In the genomic region with DNA sequence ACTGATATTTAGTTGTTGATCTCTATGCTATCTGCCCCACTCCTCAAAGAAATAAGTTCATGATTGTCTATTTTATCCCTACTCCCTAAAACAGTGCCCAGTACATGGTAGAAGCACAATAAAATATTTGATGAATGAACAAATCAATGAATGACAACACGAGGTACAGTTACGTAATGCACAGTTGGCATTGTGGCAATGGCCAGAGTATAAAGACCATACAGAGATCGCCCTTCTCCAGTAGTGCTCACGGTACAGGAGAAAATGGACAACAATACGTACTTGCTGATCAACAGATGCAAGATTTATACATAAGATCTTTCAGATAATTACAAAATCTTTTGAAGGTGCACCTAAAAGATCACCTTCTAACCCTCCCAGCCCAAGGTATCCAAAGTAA, we compare ENCODE assay signal across 37 cellular contexts.
"Had no signal": no experiment of that assay in that cellular context is flagged by ENCODE, and none has a peak within 500 bp of the region (broad histone marks: within the 10 kb centered on the region; RNA-seq: fewer than 3 reads in every experiment).

No MANE protein-coding gene starts in this region.

- H3K36me3 Mint-ChIP-seq: brain, WTC11 had no signal

- H3K27me3 ChIP-seq: ascending aorta, cardiac muscle cell had no signal

- H3K27ac ChIP-seq: ascending aorta, cardiac muscle cell, WERI-Rb-1 had no signal

- H3K36me3 ChIP-seq: ascending aorta, cardiac muscle cell, WERI-Rb-1 had no signal

- H3K4me3 ChIP-seq: ascending aorta, cardiac muscle cell had no signal

- H3K27me3 Mint-ChIP-seq: activated CD4-positive, alpha-beta memory T cell treated with anti-CD3 and anti-CD28 coated beads, Interleukin-2, amount 10 ng/mL, durations not matched to agents 7 days and 5 days; activated CD4-positive, alpha-beta T cell treated with anti-CD3 and anti-CD28 coated beads for 36 hours; activated CD4-positive, alpha-beta T cell treated with anti-CD3 and anti-CD28 coated beads, Interleukin-2, amount 10 ng/mL, durations not matched to agents 7 days and 5 days; activated CD8-positive, alpha-beta memory T cell treated with anti-CD3 and anti-CD28 coated beads, Interleukin-2, amount 10 ng/mL, durations not matched to agents 7 days and 5 days; activated naive CD4-positive, alpha-beta T cell treated with anti-CD3 and anti-CD28 coated beads, Interleukin-2, amount 10 ng/mL, durations not matched to agents 7 days and 5 days; activated naive CD8-positive, alpha-beta T cell; activated naive CD8-positive, alpha-beta T cell treated with anti-CD3 and anti-CD28 coated beads, Interleukin-2, amount 10 ng/mL, durations not matched to agents 7 days and 5 days; activated naive CD8-positive, alpha-beta T cell treated with anti-CD3 and anti-CD28 coated beads, Interleukin-2, amount 50 U/mL, for 24 hours; activated T-cell treated with anti-CD3 and anti-CD28 coated beads, Interleukin-2, amount 50 U/mL, for 24 hours; brain; central memory CD8-positive, alpha-beta T cell; T-cell had no signal

- H3K4me3 Mint-ChIP-seq: activated CD4-positive, alpha-beta memory T cell treated with anti-CD3 and anti-CD28 coated beads, Interleukin-2, amount 10 ng/mL, durations not matched to agents 7 days and 5 days; activated CD4-positive, alpha-beta T cell treated with anti-CD3 and anti-CD28 coated beads for 36 hours; activated CD4-positive, alpha-beta T cell treated with anti-CD3 and anti-CD28 coated beads, Interleukin-2, amount 10 ng/mL, durations not matched to agents 7 days and 5 days; activated CD8-positive, alpha-beta memory T cell treated with anti-CD3 and anti-CD28 coated beads, Interleukin-2, amount 10 ng/mL, durations not matched to agents 7 days and 5 days; activated CD8-positive, alpha-beta T cell treated with anti-CD3 and anti-CD28 coated beads, Interleukin-2, amount 10 ng/mL, durations not matched to agents 7 days and 5 days; activated naive CD4-positive, alpha-beta T cell treated with anti-CD3 and anti-CD28 coated beads, Interleukin-2, amount 10 ng/mL, durations not matched to agents 7 days and 5 days; activated naive CD8-positive, alpha-beta T cell; activated naive CD8-positive, alpha-beta T cell treated with anti-CD3 and anti-CD28 coated beads, Interleukin-2, amount 10 ng/mL, durations not matched to agents 7 days and 5 days; activated naive CD8-positive, alpha-beta T cell treated with anti-CD3 and anti-CD28 coated beads, Interleukin-2, amount 50 U/mL, for 24 hours; activated T-cell treated with anti-CD3 and anti-CD28 coated beads, Interleukin-2, amount 50 U/mL, for 24 hours; brain; central memory CD8-positive, alpha-beta T cell; T-cell; T-helper 2 cell treated with Interferon-gamma antibody and Interleukin-4, amounts not matched to agents 5 μg/mL and 100 μg/mL, for 36 hours; WTC11 had no signal

- H3K9me3 ChIP-seq: ascending aorta had no signal

- DNase-seq: activated CD4-positive, alpha-beta memory T cell treated with anti-CD3 and anti-CD28 coated beads, Interleukin-2, amount 10 ng/mL, durations not matched to agents 7 days and 5 days; activated CD4-positive, alpha-beta T cell treated with anti-CD3 and anti-CD28 coated beads for 1 hour; activated CD4-positive, alpha-beta T cell treated with anti-CD3 and anti-CD28 coated beads for 36 hours; activated CD4-positive, alpha-beta T cell treated with anti-CD3 and anti-CD28 coated beads for 48 hours; activated CD4-positive, alpha-beta T cell treated with anti-CD3 and anti-CD28 coated beads, Interleukin-2, amount 10 ng/mL, durations not matched to agents 7 days and 5 days; activated CD4-positive, alpha-beta T cell treated with anti-CD3 and anti-CD28 coated beads, Interleukin-2, amount 50 U/mL, for 48 hours; activated CD4-positive, CD25-positive, alpha-beta regulatory T cell; activated CD8-positive, alpha-beta memory T cell treated with anti-CD3 and anti-CD28 coated beads for 24 hours; activated CD8-positive, alpha-beta memory T cell treated with anti-CD3 and anti-CD28 coated beads, Interleukin-2, amount 10 ng/mL, durations not matched to agents 7 days and 5 days; activated CD8-positive, alpha-beta memory T cell treated with anti-CD3 and anti-CD28 coated beads, Interleukin-2, amount 50 U/mL, for 48 hours; activated CD8-positive, alpha-beta T cell treated with anti-CD3 and anti-CD28 coated beads, Interleukin-2, amount 10 ng/mL, durations not matched to agents 7 days and 5 days; activated effector memory CD4-positive, alpha-beta T cell treated with Interleukin-2 at 50 U/mL for 16 hours; activated gamma-delta T cell; activated naive CD4-positive, alpha-beta T cell treated with anti-CD3 and anti-CD28 coated beads, Interleukin-2, amount 10 ng/mL, durations not matched to agents 7 days and 5 days; activated naive CD4-positive, alpha-beta T cell treated with Interleukin-2 at 50 U/mL for 16 hours; activated naive CD8-positive, alpha-beta T cell treated with anti-CD3 and anti-CD28 coated beads, Interleukin-2, amount 10 ng/mL, durations not matched to agents 7 days and 5 days; activated naive CD8-positive, alpha-beta T cell treated with anti-CD3 and anti-CD28 coated beads, Interleukin-2, amount 50 U/mL, for 24 hours; activated T-cell treated with anti-CD3 and anti-CD28 coated beads, Interleukin-2, amount 50 U/mL, for 24 hours; activated T-cell treated with anti-CD3 and anti-CD28 coated beads, Interleukin-2, amount 50 U/mL, for 48 hours; amygdala; anterior cingulate cortex; caudate nucleus; cerebellar nuclear complex; T-cell; T-helper 2 cell; T-helper 9 cell; WERI-Rb-1 had no signal

- H3K27ac Mint-ChIP-seq: activated CD4-positive, alpha-beta memory T cell treated with anti-CD3 and anti-CD28 coated beads, Interleukin-2, amount 10 ng/mL, durations not matched to agents 7 days and 5 days; activated CD4-positive, alpha-beta T cell treated with anti-CD3 and anti-CD28 coated beads for 36 hours; activated CD4-positive, alpha-beta T cell treated with anti-CD3 and anti-CD28 coated beads, Interleukin-2, amount 10 ng/mL, durations not matched to agents 7 days and 5 days; activated CD8-positive, alpha-beta memory T cell treated with anti-CD3 and anti-CD28 coated beads, Interleukin-2, amount 10 ng/mL, durations not matched to agents 7 days and 5 days; activated CD8-positive, alpha-beta T cell treated with anti-CD3 and anti-CD28 coated beads, Interleukin-2, amount 10 ng/mL, durations not matched to agents 7 days and 5 days; activated naive CD4-positive, alpha-beta T cell treated with anti-CD3 and anti-CD28 coated beads, Interleukin-2, amount 10 ng/mL, durations not matched to agents 7 days and 5 days; activated naive CD8-positive, alpha-beta T cell; activated naive CD8-positive, alpha-beta T cell treated with anti-CD3 and anti-CD28 coated beads, Interleukin-2, amount 10 ng/mL, durations not matched to agents 7 days and 5 days; activated naive CD8-positive, alpha-beta T cell treated with anti-CD3 and anti-CD28 coated beads, Interleukin-2, amount 50 U/mL, for 24 hours; activated T-cell treated with anti-CD3 and anti-CD28 coated beads, Interleukin-2, amount 50 U/mL, for 24 hours; activated T-helper 2 cell treated with anti-CD3 and anti-CD28 coated beads, Interferon-gamma antibody, Interleukin-2, Interleukin-4, amounts not matched to agents 10 μg/mL and 5 μg/mL and 100 μg/mL, durations not matched to agents 14 hours and 24 hours and 36 hours; brain; T-cell; T-helper 2 cell treated with Interferon-gamma antibody and Interleukin-4, amounts not matched to agents 5 μg/mL and 100 μg/mL, for 36 hours; WTC11 had no signal

- ATAC-seq: activated CD4-positive, alpha-beta T cell treated with anti-CD3 and anti-CD28 coated beads for 36 hours; activated CD4-positive, CD25-positive, alpha-beta regulatory T cell treated with anti-CD3 and anti-CD28 coated beads, Interleukin-2, amount 50 U/mL, for 24 hours; activated CD8-positive, alpha-beta memory T cell treated with anti-CD3 and anti-CD28 coated beads, Interleukin-2, amount 10 ng/mL, durations not matched to agents 7 days and 5 days; activated CD8-positive, alpha-beta T cell treated with anti-CD3 and anti-CD28 coated beads, Interleukin-2, amount 10 ng/mL, durations not matched to agents 7 days and 5 days; activated naive CD8-positive, alpha-beta T cell treated with anti-CD3 and anti-CD28 coated beads, Interleukin-2, amount 50 U/mL, for 24 hours; T-cell; WTC11 had no signal

- FAIRE-seq: bronchial epithelial cell had no signal
